ENCODE assay signal across 1 cellular context in genomic region chr19:45952691-45953505, GRCh38.
TF ChIP-seq lines count a peak whose summit lies in the region.

No MANE protein-coding gene starts in this region.

TF ChIP-seq in HepG2, 621 proteins besides CTCF, POLR2A, EP300 and RAD21 (continued from another document):
- TF ChIP-seq, protein P1, sequence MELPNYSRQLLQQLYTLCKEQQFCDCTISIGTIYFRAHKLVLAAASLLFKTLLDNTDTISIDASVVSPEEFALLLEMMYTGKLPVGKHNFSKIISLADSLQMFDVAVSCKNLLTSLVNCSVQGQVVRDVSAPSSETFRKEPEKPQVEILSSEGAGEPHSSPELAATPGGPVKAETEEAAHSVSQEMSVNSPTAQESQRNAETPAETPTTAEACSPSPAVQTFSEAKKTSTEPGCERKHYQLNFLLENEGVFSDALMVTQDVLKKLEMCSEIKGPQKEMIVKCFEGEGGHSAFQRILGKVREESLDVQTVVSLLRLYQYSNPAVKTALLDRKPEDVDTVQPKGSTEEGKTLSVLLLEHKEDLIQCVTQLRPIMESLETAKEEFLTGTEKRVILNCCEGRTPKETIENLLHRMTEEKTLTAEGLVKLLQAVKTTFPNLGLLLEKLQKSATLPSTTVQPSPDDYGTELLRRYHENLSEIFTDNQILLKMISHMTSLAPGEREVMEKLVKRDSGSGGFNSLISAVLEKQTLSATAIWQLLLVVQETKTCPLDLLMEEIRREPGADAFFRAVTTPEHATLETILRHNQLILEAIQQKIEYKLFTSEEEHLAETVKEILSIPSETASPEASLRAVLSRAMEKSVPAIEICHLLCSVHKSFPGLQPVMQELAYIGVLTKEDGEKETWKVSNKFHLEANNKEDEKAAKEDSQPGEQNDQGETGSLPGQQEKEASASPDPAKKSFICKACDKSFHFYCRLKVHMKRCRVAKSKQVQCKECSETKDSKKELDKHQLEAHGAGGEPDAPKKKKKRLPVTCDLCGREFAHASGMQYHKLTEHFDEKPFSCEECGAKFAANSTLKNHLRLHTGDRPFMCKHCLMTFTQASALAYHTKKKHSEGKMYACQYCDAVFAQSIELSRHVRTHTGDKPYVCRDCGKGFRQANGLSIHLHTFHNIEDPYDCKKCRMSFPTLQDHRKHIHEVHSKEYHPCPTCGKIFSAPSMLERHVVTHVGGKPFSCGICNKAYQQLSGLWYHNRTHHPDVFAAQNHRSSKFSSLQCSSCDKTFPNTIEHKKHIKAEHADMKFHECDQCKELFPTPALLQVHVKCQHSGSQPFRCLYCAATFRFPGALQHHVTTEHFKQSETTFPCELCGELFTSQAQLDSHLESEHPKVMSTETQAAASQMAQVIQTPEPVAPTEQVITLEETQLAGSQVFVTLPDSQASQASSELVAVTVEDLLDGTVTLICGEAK (IDR thresholded peaks at IDR 0.05): no peak
- TF ChIP-seq, protein P1 (CRISPR knock-in tag; IDR thresholded peaks at IDR 0.05): no peak
- TF ChIP-seq ZSCAN12 (CRISPR knock-in tag; IDR thresholded peaks at IDR 0.05) (no peak), ISL2 (CRISPR knock-in tag; IDR thresholded peaks at IDR 0.05) (no peak), SP5 (CRISPR knock-in tag; IDR thresholded peaks at IDR 0.05; ENCODE audit: borderline replicate concordance, low read depth) (no peak)
- TF ChIP-seq, protein P2, sequence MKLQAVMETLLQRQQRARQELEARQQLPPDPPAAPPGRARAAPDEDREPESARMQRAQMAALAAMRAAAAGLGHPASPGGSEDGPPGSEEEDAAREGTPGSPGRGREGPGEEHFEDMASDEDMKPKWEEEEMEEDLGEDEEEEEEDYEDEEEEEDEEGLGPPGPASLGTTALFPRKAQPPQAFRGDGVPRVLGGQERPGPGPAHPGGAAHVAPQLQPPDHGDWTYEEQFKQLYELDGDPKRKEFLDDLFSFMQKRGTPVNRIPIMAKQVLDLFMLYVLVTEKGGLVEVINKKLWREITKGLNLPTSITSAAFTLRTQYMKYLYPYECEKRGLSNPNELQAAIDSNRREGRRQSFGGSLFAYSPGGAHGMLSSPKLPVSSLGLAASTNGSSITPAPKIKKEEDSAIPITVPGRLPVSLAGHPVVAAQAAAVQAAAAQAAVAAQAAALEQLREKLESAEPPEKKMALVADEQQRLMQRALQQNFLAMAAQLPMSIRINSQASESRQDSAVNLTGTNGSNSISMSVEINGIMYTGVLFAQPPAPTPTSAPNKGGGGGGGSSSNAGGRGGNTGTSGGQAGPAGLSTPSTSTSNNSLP (IDR thresholded peaks at IDR 0.05; ENCODE audit: low read depth, low read length): no peak
- TF ChIP-seq, protein P3, sequence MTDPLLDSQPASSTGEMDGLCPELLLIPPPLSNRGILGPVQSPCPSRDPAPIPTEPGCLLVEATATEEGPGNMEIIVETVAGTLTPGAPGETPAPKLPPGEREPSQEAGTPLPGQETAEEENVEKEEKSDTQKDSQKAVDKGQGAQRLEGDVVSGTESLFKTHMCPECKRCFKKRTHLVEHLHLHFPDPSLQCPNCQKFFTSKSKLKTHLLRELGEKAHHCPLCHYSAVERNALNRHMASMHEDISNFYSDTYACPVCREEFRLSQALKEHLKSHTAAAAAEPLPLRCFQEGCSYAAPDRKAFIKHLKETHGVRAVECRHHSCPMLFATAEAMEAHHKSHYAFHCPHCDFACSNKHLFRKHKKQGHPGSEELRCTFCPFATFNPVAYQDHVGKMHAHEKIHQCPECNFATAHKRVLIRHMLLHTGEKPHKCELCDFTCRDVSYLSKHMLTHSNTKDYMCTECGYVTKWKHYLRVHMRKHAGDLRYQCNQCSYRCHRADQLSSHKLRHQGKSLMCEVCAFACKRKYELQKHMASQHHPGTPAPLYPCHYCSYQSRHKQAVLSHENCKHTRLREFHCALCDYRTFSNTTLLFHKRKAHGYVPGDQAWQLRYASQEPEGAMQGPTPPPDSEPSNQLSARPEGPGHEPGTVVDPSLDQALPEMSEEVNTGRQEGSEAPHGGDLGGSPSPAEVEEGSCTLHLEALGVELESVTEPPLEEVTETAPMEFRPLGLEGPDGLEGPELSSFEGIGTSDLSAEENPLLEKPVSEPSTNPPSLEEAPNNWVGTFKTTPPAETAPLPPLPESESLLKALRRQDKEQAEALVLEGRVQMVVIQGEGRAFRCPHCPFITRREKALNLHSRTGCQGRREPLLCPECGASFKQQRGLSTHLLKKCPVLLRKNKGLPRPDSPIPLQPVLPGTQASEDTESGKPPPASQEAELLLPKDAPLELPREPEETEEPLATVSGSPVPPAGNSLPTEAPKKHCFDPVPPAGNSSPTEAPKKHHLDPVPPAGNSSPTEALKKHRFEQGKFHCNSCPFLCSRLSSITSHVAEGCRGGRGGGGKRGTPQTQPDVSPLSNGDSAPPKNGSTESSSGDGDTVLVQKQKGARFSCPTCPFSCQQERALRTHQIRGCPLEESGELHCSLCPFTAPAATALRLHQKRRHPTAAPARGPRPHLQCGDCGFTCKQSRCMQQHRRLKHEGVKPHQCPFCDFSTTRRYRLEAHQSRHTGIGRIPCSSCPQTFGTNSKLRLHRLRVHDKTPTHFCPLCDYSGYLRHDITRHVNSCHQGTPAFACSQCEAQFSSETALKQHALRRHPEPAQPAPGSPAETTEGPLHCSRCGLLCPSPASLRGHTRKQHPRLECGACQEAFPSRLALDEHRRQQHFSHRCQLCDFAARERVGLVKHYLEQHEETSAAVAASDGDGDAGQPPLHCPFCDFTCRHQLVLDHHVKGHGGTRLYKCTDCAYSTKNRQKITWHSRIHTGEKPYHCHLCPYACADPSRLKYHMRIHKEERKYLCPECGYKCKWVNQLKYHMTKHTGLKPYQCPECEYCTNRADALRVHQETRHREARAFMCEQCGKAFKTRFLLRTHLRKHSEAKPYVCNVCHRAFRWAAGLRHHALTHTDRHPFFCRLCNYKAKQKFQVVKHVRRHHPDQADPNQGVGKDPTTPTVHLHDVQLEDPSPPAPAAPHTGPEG (CRISPR knock-in tag; IDR thresholded peaks at IDR 0.05): no peak
